Comparison of ENCODE assay signal across 8 cellular contexts in the genomic region with DNA sequence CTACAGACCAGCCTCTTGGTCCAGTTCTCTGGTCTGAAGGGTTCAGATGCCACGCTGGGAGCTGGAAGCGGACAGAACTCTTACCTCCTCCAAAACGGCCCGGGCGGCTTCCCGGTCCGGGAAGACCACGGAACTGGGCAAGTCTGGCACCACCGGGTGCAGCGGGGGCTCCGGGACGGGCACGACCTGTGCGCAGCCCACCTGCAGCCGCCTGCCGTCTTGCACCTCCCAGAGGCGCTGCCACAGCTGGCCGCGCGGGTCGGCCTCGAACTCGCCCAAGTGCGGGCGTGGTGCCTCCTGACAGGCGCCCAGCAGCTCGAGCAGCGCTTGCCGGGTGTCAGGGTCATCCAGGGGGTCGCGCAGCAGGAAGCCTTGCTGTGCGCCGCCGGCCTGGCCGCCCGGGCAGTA. TPM values are rescaled to one million over a fixed set of nuclear protein-coding genes. Genes with fewer than 3 reads are reported as not detected.
DNase-seq lines count a peak whose midpoint lies in the region; ATAC-seq, FAIRE-seq and TF ChIP-seq lines count a peak whose summit lies in the region.

No MANE protein-coding gene starts in this region.

- H3K9me3 Mint-ChIP-seq in CD14-positive monocyte = peaks cover 10 to 19% (median 16%) of the 10 kb centered on the region in 7 donors
- peaks cover 15% of the 10 kb centered on the region for H3K9me3 Mint-ChIP-seq in astrocyte (ENCODE audit: unreplicated experiment)

- H3K79me2 ChIP-seq in astrocyte (ENCODE audit: insufficient read depth, low read length) = no peaks in the 10 kb centered on the region

- H3K4me3 ChIP-seq in HUES64 (ENCODE audit: low read length) = peak overlapping the region; percentile 62
- H3K4me3 ChIP-seq in astrocyte (ENCODE audit: insufficient read depth, low read depth, low read length) = peak overlapping the region; percentile 67
- peak overlapping the region; percentile 74 for H3K4me3 ChIP-seq in lower leg skin (ENCODE audit: low read depth, poor library complexity, severe bottlenecking)
- peak overlapping the region; percentile 65 to 98 (median 71) for H3K4me3 ChIP-seq in transverse colon

- ATAC-seq in GM21381 (IDR thresholded peaks at IDR 0.05; ENCODE audit: unreplicated experiment) = peak; percentile 25

- H3K36me3 ChIP-seq in HUES64 (ENCODE audit: insufficient read depth, low read length) = no peaks in the 10 kb centered on the region
- no peaks in the 10 kb centered on the region for H3K36me3 ChIP-seq in astrocyte (ENCODE audit: insufficient read depth, low read length)
- H3K36me3 ChIP-seq in transverse colon = no peaks in the 10 kb centered on the region

- WGBS in HUES64 = 10% methylated on average over 36 of the region's 36 CpGs
- 12 to 21% methylated on average over 10 to 26 of the region's 36 CpGs for WGBS in lower leg skin, 2 donors
- WGBS in transverse colon (ENCODE audit: low coverage in 1 of 2), 2 donors = 5% methylated on average over 34 of the region's 36 CpGs; no CpG with 5 or more reads in 1 of the 2 donors

- H3K9me3 ChIP-seq in HUES64 (ENCODE audit: insufficient read depth, low read depth, low read length) (peaks cover 9% of the 10 kb centered on the region), astrocyte (ENCODE audit: insufficient read depth, low read depth, low read length) (no peaks in the 10 kb centered on the region), transverse colon (no peaks in the 10 kb centered on the region)

- H3K36me3 Mint-ChIP-seq in CD14-positive monocyte = peaks cover 40 to 43% of the 10 kb centered on the region in 2 donors
- H3K36me3 Mint-ChIP-seq in astrocyte (ENCODE audit: low read depth, unreplicated experiment) = peaks cover 26% of the 10 kb centered on the region

- FAIRE-seq in astrocyte (lab: Jason Lieb, UNC) (no peak), D721Med (lab: Jason Lieb, UNC) (no peak)

- DNase-seq in CD14-positive monocyte (ENCODE audit: low spot score) (no peak), astrocyte (ENCODE audit: low read depth) (no peak), lower leg skin (ENCODE audit: low spot score in 2 of 2) (no peak), transverse colon (peak; percentile 16), D721Med (ENCODE audit: insufficient read length, low spot score) (no peak), GM19240 (ENCODE audit: insufficient read length, low spot score) (no peak)

- H2AFZ ChIP-seq in astrocyte (ENCODE audit: low read depth, low read length) = peak overlapping the region; percentile 75

- H3K27me3 ChIP-seq in HUES64 (ENCODE audit: insufficient read depth, low read length) (peaks cover 47% of the 10 kb centered on the region), astrocyte (ENCODE audit: insufficient read depth, low read length) (peaks cover 2% of the 10 kb centered on the region), transverse colon (no peaks in the 10 kb centered on the region)

- H3K27me3 Mint-ChIP-seq in CD14-positive monocyte (ENCODE audit: low read depth in 3 of 3) (peaks cover 0 to 2% (median 0%) of the 10 kb centered on the region in 3 donors), astrocyte (ENCODE audit: low read depth, unreplicated experiment) (peaks cover 4% of the 10 kb centered on the region)

- H3K27ac Mint-ChIP-seq in CD14-positive monocyte (peak overlapping the region in 4 of 7 donors; percentile 26 to 48 (median 37)), astrocyte (ENCODE audit: unreplicated experiment) (no peak overlapping the region)

- H3K4me3 Mint-ChIP-seq in CD14-positive monocyte = peak overlapping the region; percentile 80 to 89
- peak overlapping the region; percentile 86 for H3K4me3 Mint-ChIP-seq in astrocyte (ENCODE audit: unreplicated experiment)

- H4K20me1 ChIP-seq in astrocyte (ENCODE audit: insufficient read depth, low read length) = no peaks in the 10 kb centered on the region

- intact Hi-C loops in CD14-positive monocyte (cut with micrococcal nuclease) (loop anchor here in 1 of 2 donors (5.0 kb wide), 1 partner anchor 38 kb away; no protein-coding TSS in a partner anchor), lower leg skin (cut with DNase I; ENCODE audit: low total_unique reads) (no loop called here), transverse colon (cut with DNase I; ENCODE audit: low total_unique reads) (loop anchor here (5.0 kb wide), 1 partner anchor 817 kb away; no protein-coding TSS in a partner anchor)

- TF ChIP-seq POLR2A in lower leg skin (IDR thresholded peaks at IDR 0.05) (no peak), transverse colon (IDR thresholded peaks at IDR 0.05) (no peak)

- no peak overlapping the region for H3K27ac ChIP-seq in HUES64 (ENCODE audit: low read depth, low read length)
- no peak overlapping the region for H3K27ac ChIP-seq in astrocyte (ENCODE audit: low read depth, low read length)
- peak overlapping the region; percentile 86 to 95 (median 91) for H3K27ac ChIP-seq in transverse colon

- no peak for TF ChIP-seq EP300 in transverse colon (IDR thresholded peaks at IDR 0.05; ENCODE audit: low read depth)

- TF ChIP-seq CTCF in CD14-positive monocyte (IDR thresholded peaks at IDR 0.05) (no peak), astrocyte (IDR thresholded peaks at IDR 0.05; ENCODE audit: insufficient read depth, low read depth, low read length) (no peak), lower leg skin (IDR thresholded peaks at IDR 0.05) (no peak), transverse colon (IDR thresholded peaks at IDR 0.05) (no peak), D721Med (IDR thresholded peaks at IDR 0.05; ENCODE audit: insufficient read depth, missing control alignments) (no peak)

- H3K9ac ChIP-seq in HUES64 (ENCODE audit: low read depth, low read length) = peak overlapping the region; percentile 68; the same call in 1 of the 2 replicates
- peak overlapping the region; percentile 73 for H3K9ac ChIP-seq in astrocyte (ENCODE audit: low read length)

- H3K4me2 ChIP-seq in astrocyte (ENCODE audit: low read length) = peak overlapping the region; percentile 92

- H3K4me1 ChIP-seq in HUES64 (ENCODE audit: insufficient read depth, low read length) (peaks cover 2% of the 10 kb centered on the region; the same call in 1 of the 2 replicates), astrocyte (ENCODE audit: insufficient read depth, low read length) (peaks cover 7% of the 10 kb centered on the region), transverse colon (peaks cover 4 to 19% (median 12%) of the 10 kb centered on the region in 4 donors)

- peaks cover 34% of the 10 kb centered on the region for H3K4me1 Mint-ChIP-seq in CD14-positive monocyte
- H3K4me1 Mint-ChIP-seq in astrocyte (ENCODE audit: low read depth, unreplicated experiment) = peaks cover 22% of the 10 kb centered on the region

- in situ Hi-C loops in transverse colon (cut with MboI; ENCODE audit: low pct_ligation_motif_present in 1 of 4, low pct_unique_long_range_greater_than_20kb in 1 of 4, low sequenced_read_pairs in 3 of 4) = no loop called here

RNA-seq across cellular contexts. Expression of gene CMPK2, which starts 0.8 kb away (rescaled TPM):
- polyA plus RNA-seq in CD14-positive monocyte = 10 to 100 TPM; 17.0 to 18.1 TPM
- 0.35 TPM for polyA plus RNA-seq in HUES64 (2013, experiment 1 of 2)
- 1.6 TPM for polyA plus RNA-seq in HUES64 (2013, experiment 2 of 2)
- total RNA-seq in astrocyte (32.5 and 38.6 TPM in 2 replicates), lower leg skin (1 to 10 TPM in 3 of 4 donors, under 1 TPM in 1; 0.30 to 3.7 (median 2.3) TPM), transverse colon (10 to 100 TPM in 2 of 4 donors, 1 to 10 TPM in 2; 4.9 to 22.9 (median 11.8) TPM)

RNA-seq across cellular contexts. Expression of gene RSAD2, which starts 12.6 kb away (rescaled TPM):
- polyA plus RNA-seq in CD14-positive monocyte = 10 to 100 TPM; 10.3 to 12.6 TPM
- not detected for polyA plus RNA-seq in HUES64 (2013, experiment 1 of 2)
- polyA plus RNA-seq in HUES64 (2013, experiment 2 of 2) = not detected
- total RNA-seq in astrocyte (9.5 and 11.8 TPM in 2 replicates), lower leg skin (1 to 10 TPM in 1 of 4 donors, under 1 TPM in 2, not detected in 1; 0.08 to 1.5 (median 0.45) TPM), transverse colon (1 to 10 TPM in 3 of 4 donors, not detected in 1; 4.2 to 7.1 (median 5.4) TPM)

RNA-seq across cellular contexts. Expression of gene RNF144A, which starts 52.3 kb away (rescaled TPM):
- under 1 TPM; 0.30 to 0.68 TPM for polyA plus RNA-seq in CD14-positive monocyte
- polyA plus RNA-seq in HUES64 (2013, experiment 1 of 2) = 11.9 TPM
- polyA plus RNA-seq in HUES64 (2013, experiment 2 of 2) = 15.7 TPM
- total RNA-seq in astrocyte (2.9 and 4.9 TPM in 2 replicates), lower leg skin (10 to 100 TPM in 1 of 4 donors, 1 to 10 TPM in 3; 5.2 to 10.9 (median 7.6) TPM), transverse colon (100 to 1,000 TPM in 2 of 4 donors, 10 to 100 TPM in 2; 24.0 to 145 (median 83.0) TPM)

Comparison
In these comparisons a context has a peak if more than half of its experiments do, and no peak if none do; other contexts are left out.
1. H3K27ac ChIP-seq: peak in transverse colon (4 of 4); none in HUES64 (single experiment) and astrocyte (single experiment).
2. Peak in every context shown above with its lines, with median percentiles within 50 percentile points of each other: H3K4me3 ChIP-seq.